ENCODE assay signal across 13 cellular contexts in the genomic region with DNA sequence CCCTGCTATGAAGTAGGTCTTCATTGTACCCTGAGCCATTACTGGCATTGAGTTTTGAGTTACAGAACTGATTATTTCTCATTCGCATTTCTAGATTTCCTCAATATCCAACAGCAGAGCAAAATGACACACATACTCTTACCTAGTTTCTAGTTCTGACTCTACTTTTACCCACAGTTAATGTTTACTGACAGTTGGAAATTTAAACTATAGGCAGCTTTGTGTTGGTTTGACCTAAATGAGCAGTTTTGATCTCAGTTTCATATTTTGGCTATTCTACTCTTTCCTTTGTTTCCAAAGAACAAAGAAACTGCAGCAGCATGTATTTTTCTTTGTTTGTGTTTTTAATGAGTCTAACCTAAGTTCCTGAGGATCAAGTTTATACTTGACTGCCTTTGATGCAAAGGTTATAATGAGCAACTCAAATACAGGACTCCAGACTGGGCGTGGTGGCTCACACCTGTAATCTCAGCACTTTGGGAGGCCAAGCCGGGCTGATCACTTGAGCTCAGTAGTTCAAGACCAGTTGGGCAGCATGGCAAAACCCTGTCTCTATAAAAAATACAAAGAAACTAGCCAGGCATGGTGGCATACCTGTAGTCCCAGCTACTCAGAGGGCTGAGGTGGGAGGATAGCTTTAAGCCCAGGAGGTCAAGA. TPM values are rescaled to one million over a fixed set of nuclear protein-coding genes. Genes with fewer than 3 reads are reported as not detected.
DNase-seq lines count a peak whose midpoint lies in the region; ATAC-seq and TF ChIP-seq lines count a peak whose summit lies in the region.
"Had no signal": no experiment of that assay in that cellular context is flagged by ENCODE, and none has a peak within 500 bp of the region (broad histone marks: within the 10 kb centered on the region; RNA-seq: fewer than 3 reads in every experiment).

No MANE protein-coding gene starts in this region.

- no peaks in the 10 kb centered on the region for H3K27me3 Mint-ChIP-seq in CD4-positive, alpha-beta memory T cell
- H3K27me3 Mint-ChIP-seq in activated CD8-positive, alpha-beta T cell treated with anti-CD3 and anti-CD28 coated beads, Interleukin-2, amount 10 ng/mL, durations not matched to agents 7 days and 5 days (ENCODE audit: low read depth), result no peaks in the 10 kb centered on the region
- H3K27me3 Mint-ChIP-seq: B cell had no signal

- H3K9me3 ChIP-seq in CD4-positive, alpha-beta memory T cell (ENCODE audit: control insufficient read depth in 1 of 2, low read length in 2 of 2), result no peaks in the 10 kb centered on the region
- H3K9me3 ChIP-seq in colonic mucosa (no peaks in the 10 kb centered on the region), esophagus muscularis mucosa (no peaks in the 10 kb centered on the region)
- H3K9me3 ChIP-seq: neutrophil had no signal

- H3K27ac Mint-ChIP-seq in CD4-positive, alpha-beta memory T cell, result peak overlapping the region in 5 of 7 donors; percentile 12 to 86 (median 73)
- peak overlapping the region; percentile 62 for H3K27ac Mint-ChIP-seq in activated CD8-positive, alpha-beta T cell treated with anti-CD3 and anti-CD28 coated beads, Interleukin-2, amount 10 ng/mL, durations not matched to agents 7 days and 5 days
- H3K27ac Mint-ChIP-seq: B cell had no signal

- no peak overlapping the region for H3K9ac ChIP-seq in colonic mucosa (ENCODE audit: low read depth in 2 of 2, low read length in 2 of 2)

- intact Hi-C loops in CD4-positive, alpha-beta memory T cell (cut with micrococcal nuclease), result no loop called here
- intact Hi-C loops in colonic mucosa (cut with DNase I) (no loop called here), esophagus muscularis mucosa (cut with DNase I) (no loop called here)

- H3K4me1 ChIP-seq in CD4-positive, alpha-beta memory T cell (ENCODE audit: insufficient read depth, low read length), result no peaks in the 10 kb centered on the region
- H3K4me1 ChIP-seq in colonic mucosa (no peaks in the 10 kb centered on the region), esophagus muscularis mucosa (no peaks in the 10 kb centered on the region)

- H3K36me3 ChIP-seq in CD4-positive, alpha-beta memory T cell (ENCODE audit: insufficient read depth, low read length), result peaks cover 30% of the 10 kb centered on the region
- H3K36me3 ChIP-seq in colonic mucosa, result no peaks in the 10 kb centered on the region
- no peaks in the 10 kb centered on the region for H3K36me3 ChIP-seq in esophagus muscularis mucosa
- H3K36me3 ChIP-seq: neutrophil had no signal

- no peak for TF ChIP-seq EP300 in esophagus muscularis mucosa (IDR thresholded peaks at IDR 0.05)

- H3K4me1 Mint-ChIP-seq in CD4-positive, alpha-beta memory T cell, result peaks cover 0 to 17% (median 7%) of the 10 kb centered on the region in 4 donors
- H3K4me1 Mint-ChIP-seq in activated CD8-positive, alpha-beta T cell treated with anti-CD3 and anti-CD28 coated beads, Interleukin-2, amount 10 ng/mL, durations not matched to agents 7 days and 5 days (ENCODE audit: low read depth), result peaks cover 23% of the 10 kb centered on the region
- H3K4me1 Mint-ChIP-seq: B cell had no signal

- H3K36me3 Mint-ChIP-seq in CD4-positive, alpha-beta memory T cell, result peaks cover 26 to 49% of the 10 kb centered on the region in 2 donors
- peaks cover 53% of the 10 kb centered on the region for H3K36me3 Mint-ChIP-seq in activated CD8-positive, alpha-beta T cell treated with anti-CD3 and anti-CD28 coated beads, Interleukin-2, amount 10 ng/mL, durations not matched to agents 7 days and 5 days (ENCODE audit: low read depth)

- no peak overlapping the region for H3K27ac ChIP-seq in CD4-positive, alpha-beta memory T cell (ENCODE audit: low read depth, low read length)
- H3K27ac ChIP-seq in colonic mucosa (no peak overlapping the region), esophagus muscularis mucosa (replicated peaks in 1 of 4) (no peak overlapping the region)
- H3K27ac ChIP-seq: neutrophil had no signal

- WGBS in esophagus muscularis mucosa, result 89% methylated on average over 3 of the region's 3 CpGs

- TF ChIP-seq CTCF in colonic mucosa (IDR thresholded peaks at IDR 0.05) (no peak), esophagus muscularis mucosa (IDR thresholded peaks at IDR 0.05) (no peak)

- H3K4me3 ChIP-seq in CD4-positive, alpha-beta memory T cell (ENCODE audit: low read length in 2 of 2), result no peak overlapping the region
- H3K4me3 ChIP-seq in colonic mucosa (no peak overlapping the region), esophagus muscularis mucosa (no peak overlapping the region)

- no peak for DNase-seq in CD4-positive, alpha-beta memory T cell
- DNase-seq in activated CD8-positive, alpha-beta T cell treated with anti-CD3 and anti-CD28 coated beads, Interleukin-2, amount 10 ng/mL, durations not matched to agents 7 days and 5 days, result no peak
- DNase-seq in colonic mucosa (no peak), esophagus muscularis mucosa (ENCODE audit: extremely low spot score) (no peak), DMS114 treated with DMSO at 0.1 percent for 48 hours (lab: John Stamatoyannopoulos, UW; ENCODE audit: unreplicated experiment) (no peak)
- DNase-seq: left cardiac atrium, NCI-H524 treated with DMSO at 0.1 percent for 48 hours had no signal

- ATAC-seq in GM18907 (IDR thresholded peaks at IDR 0.05; ENCODE audit: unreplicated experiment) (peak; percentile 81), HG02938 (IDR thresholded peaks at IDR 0.05; ENCODE audit: unreplicated experiment) (peak; percentile 81), HG03521 (IDR thresholded peaks at IDR 0.05; ENCODE audit: unreplicated experiment) (no peak)
- no peak for ATAC-seq in activated CD8-positive, alpha-beta T cell treated with anti-CD3 and anti-CD28 coated beads, Interleukin-2, amount 10 ng/mL, durations not matched to agents 7 days and 5 days
- ATAC-seq: left cardiac atrium had no signal

- H3K4me3 Mint-ChIP-seq in CD4-positive, alpha-beta memory T cell, result peak overlapping the region in 1 of 8 donors; percentile 24
- H3K4me3 Mint-ChIP-seq in activated CD8-positive, alpha-beta T cell treated with anti-CD3 and anti-CD28 coated beads, Interleukin-2, amount 10 ng/mL, durations not matched to agents 7 days and 5 days, result no peak overlapping the region
- H3K4me3 Mint-ChIP-seq: B cell had no signal

- no peaks in the 10 kb centered on the region for H3K27me3 ChIP-seq in CD4-positive, alpha-beta memory T cell (ENCODE audit: insufficient read depth, low read length)
- no peaks in the 10 kb centered on the region for H3K27me3 ChIP-seq in colonic mucosa
- H3K27me3 ChIP-seq in esophagus muscularis mucosa, result no peaks in the 10 kb centered on the region
- H3K27me3 ChIP-seq: neutrophil had no signal

- H3K9me3 Mint-ChIP-seq in CD4-positive, alpha-beta memory T cell, result no peaks in the 10 kb centered on the region
- H3K9me3 Mint-ChIP-seq in activated CD8-positive, alpha-beta T cell treated with anti-CD3 and anti-CD28 coated beads, Interleukin-2, amount 10 ng/mL, durations not matched to agents 7 days and 5 days (ENCODE audit: insufficient read depth), result no peaks in the 10 kb centered on the region

- CTCF ChIA-PET in CD4-positive, alpha-beta memory T cell (lab: Charles Lee; ENCODE audit: partially characterized antibody), result interaction anchor here (0.6 to 0.7 kb wide), 2 partner anchors 23 to 26 kb away, joined by 3 read pairs; no protein-coding TSS in a partner anchor
- CTCF ChIA-PET in activated CD8-positive, alpha-beta T cell treated with anti-CD3 and anti-CD28 coated beads, Interleukin-2, amount 10 ng/mL, durations not matched to agents 7 days and 5 days (lab: Charles Lee), result interaction anchor here (1.0 kb wide), 1 partner anchor 35 kb away, joined by 3 read pairs; no protein-coding TSS in a partner anchor

- POLR2A ChIA-PET in CD4-positive, alpha-beta memory T cell (lab: Charles Lee; ENCODE audit: partially characterized antibody), result no interaction called here
- POLR2A ChIA-PET in activated CD8-positive, alpha-beta T cell treated with anti-CD3 and anti-CD28 coated beads, Interleukin-2, amount 10 ng/mL, durations not matched to agents 7 days and 5 days (lab: Charles Lee), result no interaction called here

- no peak for TF ChIP-seq POLR2A in esophagus muscularis mucosa (IDR thresholded peaks at IDR 0.05; ENCODE audit: low read depth)

RNA-seq across cellular contexts. Expression of a gene that starts 30.4 kb away (rescaled TPM):
- total RNA-seq in CD4-positive, alpha-beta memory T cell, result 10 to 100 TPM; 44.8 to 48.7 TPM
- 10 to 100 TPM; 53.3 to 54.0 TPM for polyA plus RNA-seq in CD4-positive, alpha-beta memory T cell
- total RNA-seq in activated CD8-positive, alpha-beta T cell treated with anti-CD3 and anti-CD28 coated beads, Interleukin-2, amount 10 ng/mL, durations not matched to agents 7 days and 5 days, result 10 to 100 TPM; 60.6 to 63.6 TPM
- under 1 TPM; 0.57 to 0.72 TPM for total RNA-seq in colonic mucosa
- 1 to 10 TPM in 3 of 4 donors, under 1 TPM in 1; 0.92 to 2.1 (median 1.1) TPM for total RNA-seq in esophagus muscularis mucosa
- total RNA-seq: SK-MEL-5 had no signal

Comparison
In these comparisons a context has a peak if more than half of its experiments do, and no peak if none do; other contexts are left out.
1. ATAC-seq: peak in GM18907 (single experiment) and HG02938 (single experiment); none in activated CD8-positive, alpha-beta T cell treated with anti-CD3 and anti-CD28 coated beads, Interleukin-2, amount 10 ng/mL, durations not matched to agents 7 days and 5 days (single experiment) and HG03521 (single experiment).
2. RNA of a gene that starts 30.4 kb away (total RNA-seq): 60.6 to 63.6 TPM in activated CD8-positive, alpha-beta T cell treated with anti-CD3 and anti-CD28 coated beads, Interleukin-2, amount 10 ng/mL, durations not matched to agents 7 days and 5 days and 44.8 to 48.7 TPM in CD4-positive, alpha-beta memory T cell; 0.92 to 2.1 TPM in esophagus muscularis mucosa and 0.57 to 0.72 TPM in colonic mucosa; every median in the first group is over 10 times any median in the second.